ENCODE assay signal across 18 cellular contexts in the genomic region with DNA sequence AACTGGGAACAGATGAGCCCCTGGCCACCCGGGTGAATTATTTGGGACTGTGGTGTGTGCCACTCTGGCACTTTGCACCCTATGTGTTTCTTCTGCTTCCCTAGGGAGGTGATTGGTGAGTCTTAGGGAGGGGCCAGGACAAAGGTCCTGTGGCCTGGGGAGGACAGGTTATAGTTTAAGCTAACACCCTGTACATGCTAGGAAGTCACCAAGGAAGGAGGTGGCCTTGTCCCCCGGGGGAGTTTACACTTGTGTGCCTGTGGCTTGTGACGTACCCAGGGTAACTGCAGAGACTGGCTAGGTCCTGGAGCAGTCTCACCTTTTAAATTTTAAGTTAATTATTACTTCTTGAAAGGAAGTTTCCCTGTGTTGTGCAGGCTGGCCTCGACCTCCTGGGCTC.
"Had no signal": no experiment of that assay in that cellular context is flagged by ENCODE, and none has a peak within 500 bp of the region (broad histone marks: within the 10 kb centered on the region; RNA-seq: fewer than 3 reads in every experiment).

No MANE protein-coding gene starts in this region.

- H3K27me3 Mint-ChIP-seq: activated naive CD8-positive, alpha-beta T cell treated with anti-CD3 and anti-CD28 coated beads, Interleukin-2, amount 50 U/mL, for 24 hours; stimulated activated memory B cell treated with anti-CD40 and anti-IgM and Interleukin-4, amounts not matched to agents 10 μg/mL and 1 μg/mL and 100 μg/mL, for 72 hours had no signal

- H3K27ac Mint-ChIP-seq: activated naive CD4-positive, alpha-beta T cell treated with anti-CD3 and anti-CD28 coated beads for 36 hours; activated naive CD8-positive, alpha-beta T cell treated with anti-CD3 and anti-CD28 coated beads, Interleukin-2, amount 50 U/mL, for 24 hours; activated T-helper 17 cell treated with anti-CD3 and anti-CD28 coated beads, Interleukin-2, amount 50 U/mL, for 72 hours; effector memory CD8-positive, alpha-beta T cell; immature natural killer cell; naive thymus-derived CD4-positive, alpha-beta T cell; stimulated activated memory B cell treated with anti-CD40 and anti-IgM and Interleukin-4, amounts not matched to agents 10 μg/mL and 1 μg/mL and 100 μg/mL, for 72 hours had no signal

- H3K4me3 ChIP-seq: pancreas, uterus had no signal

- H3K9me3 Mint-ChIP-seq: activated naive CD4-positive, alpha-beta T cell treated with anti-CD3 and anti-CD28 coated beads for 36 hours; activated naive CD8-positive, alpha-beta T cell treated with anti-CD3 and anti-CD28 coated beads, Interleukin-2, amount 50 U/mL, for 24 hours; activated T-helper 17 cell treated with anti-CD3 and anti-CD28 coated beads, Interleukin-2, amount 50 U/mL, for 72 hours; effector memory CD8-positive, alpha-beta T cell; immature natural killer cell; naive thymus-derived CD4-positive, alpha-beta T cell; stimulated activated memory B cell treated with anti-CD40 and anti-IgM and Interleukin-4, amounts not matched to agents 10 μg/mL and 1 μg/mL and 100 μg/mL, for 72 hours had no signal

- H3K36me3 Mint-ChIP-seq: immature natural killer cell; naive thymus-derived CD4-positive, alpha-beta T cell; stimulated activated memory B cell treated with anti-CD40 and anti-IgM and Interleukin-4, amounts not matched to agents 10 μg/mL and 1 μg/mL and 100 μg/mL, for 72 hours had no signal

- H3K4me1 ChIP-seq: pancreas, uterus had no signal

- H3K27ac ChIP-seq: pancreas, uterus, VCaP had no signal

- H3K27me3 ChIP-seq: pancreas, uterus had no signal

- H3K4me3 Mint-ChIP-seq: activated naive CD4-positive, alpha-beta T cell treated with anti-CD3 and anti-CD28 coated beads for 36 hours; activated naive CD8-positive, alpha-beta T cell treated with anti-CD3 and anti-CD28 coated beads, Interleukin-2, amount 50 U/mL, for 24 hours; activated T-helper 17 cell treated with anti-CD3 and anti-CD28 coated beads, Interleukin-2, amount 50 U/mL, for 72 hours; effector memory CD8-positive, alpha-beta T cell; immature natural killer cell; naive thymus-derived CD4-positive, alpha-beta T cell; stimulated activated memory B cell treated with anti-CD40 and anti-IgM and Interleukin-4, amounts not matched to agents 10 μg/mL and 1 μg/mL and 100 μg/mL, for 72 hours had no signal

- DNase-seq: activated CD4-positive, alpha-beta T cell treated with anti-CD3 and anti-CD28 coated beads for 1 hour; activated CD4-positive, alpha-beta T cell treated with anti-CD3 and anti-CD28 coated beads, Interleukin-2, amount 50 U/mL, for 4 hours; activated naive CD4-positive, alpha-beta T cell treated with anti-CD3 and anti-CD28 coated beads for 36 hours; activated naive CD8-positive, alpha-beta T cell treated with anti-CD3 and anti-CD28 coated beads, Interleukin-2, amount 50 U/mL, for 24 hours; dermis blood vessel endothelial cell; effector memory CD8-positive, alpha-beta T cell; foreskin melanocyte; immature natural killer cell; left cardiac atrium; naive thymus-derived CD4-positive, alpha-beta T cell; pancreas; stimulated activated CD4-positive, alpha-beta T cell treated with anti-CD3 and anti-CD28 coated beads, Interleukin-12 subunit alpha, Interleukin-12 subunit beta, amount 100 ng/mL, for 4 hours; uterus had no signal

- H3K4me1 Mint-ChIP-seq: activated naive CD8-positive, alpha-beta T cell treated with anti-CD3 and anti-CD28 coated beads, Interleukin-2, amount 50 U/mL, for 24 hours; activated T-helper 17 cell treated with anti-CD3 and anti-CD28 coated beads, Interleukin-2, amount 50 U/mL, for 72 hours; immature natural killer cell; naive thymus-derived CD4-positive, alpha-beta T cell; stimulated activated memory B cell treated with anti-CD40 and anti-IgM and Interleukin-4, amounts not matched to agents 10 μg/mL and 1 μg/mL and 100 μg/mL, for 72 hours had no signal

- H3K36me3 ChIP-seq: pancreas, uterus had no signal

- FAIRE-seq: astrocyte, bronchial epithelial cell, pancreas had no signal

- ATAC-seq: activated naive CD8-positive, alpha-beta T cell treated with anti-CD3 and anti-CD28 coated beads, Interleukin-2, amount 50 U/mL, for 24 hours; activated T-helper 17 cell treated with anti-CD3 and anti-CD28 coated beads, Interleukin-2, amount 50 U/mL, for 72 hours; effector memory CD8-positive, alpha-beta T cell; naive thymus-derived CD4-positive, alpha-beta T cell; pancreas; stimulated activated memory B cell treated with anti-CD40 and anti-IgM and Interleukin-4, amounts not matched to agents 10 μg/mL and 1 μg/mL and 100 μg/mL, for 72 hours had no signal

- H3K9me3 ChIP-seq: pancreas, uterus had no signal
